1 cellular context compared by ENCODE assay signal in genomic region chr10:95531041-95531809, GRCh38.
TF ChIP-seq lines count a peak whose summit lies in the region.

No MANE protein-coding gene starts in this region.

TF ChIP-seq in WTC11, 78 proteins besides CTCF, POLR2A, EP300 and RAD21 (continued from another document):
- no peak for TF ChIP-seq ZBTB43 (CRISPR knock-in tag; IDR thresholded peaks at IDR 0.05)
- TF ChIP-seq ZNF671 (CRISPR knock-in tag; IDR thresholded peaks at IDR 0.05), result no peak
- no peak for TF ChIP-seq TP53 (CRISPR knock-in tag; IDR thresholded peaks at IDR 0.05)
